Comparison of ENCODE assay signal across 1 cellular context in the genomic region with DNA sequence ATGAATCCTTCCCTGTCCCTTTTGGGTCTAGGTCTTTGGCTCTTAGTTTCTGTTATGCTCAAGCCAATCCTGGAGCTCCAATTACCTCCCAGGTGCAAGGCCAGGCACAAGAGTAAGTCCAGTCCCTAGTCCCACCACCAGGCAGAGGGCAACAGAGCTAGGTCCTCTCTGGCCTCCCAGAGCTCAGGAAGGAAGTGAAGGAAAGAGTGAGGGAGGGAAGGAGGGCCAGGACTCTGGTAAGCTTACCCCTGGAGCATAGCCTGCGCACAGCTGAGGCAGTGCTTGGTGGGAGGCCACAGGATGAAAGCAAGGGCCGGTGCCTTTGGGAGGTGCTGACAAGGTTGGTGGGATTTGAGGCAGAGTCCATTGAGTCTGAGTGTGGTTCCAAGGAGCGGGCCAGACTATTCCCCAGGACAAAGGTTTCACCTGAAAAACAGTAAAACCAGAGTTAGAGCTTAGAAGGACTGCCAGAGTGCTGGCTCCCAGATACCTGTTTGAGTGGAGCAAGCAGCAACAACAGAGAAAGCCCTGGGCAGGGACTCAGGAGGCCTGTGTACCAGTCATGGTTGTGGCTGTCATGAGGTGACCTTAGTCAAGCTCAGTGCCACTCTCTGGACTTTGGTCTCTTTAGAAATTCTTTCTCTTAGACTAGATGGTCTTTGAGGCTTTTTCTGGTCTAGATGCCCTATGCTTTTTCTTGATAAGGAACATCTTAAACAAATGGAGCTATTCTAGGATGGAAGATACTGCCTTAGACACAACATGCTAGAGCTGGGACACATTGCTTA.
A peak's percentile ranks its signal among the peaks of the same experiment; 100 is the strongest.
TF ChIP-seq lines count a peak whose summit lies in the region.

No MANE protein-coding gene starts in this region.

TF ChIP-seq in HepG2, 621 proteins besides CTCF, POLR2A, EP300 and RAD21:
- TF ChIP-seq MATR3 (CRISPR knock-in tag; IDR thresholded peaks at IDR 0.05) (no peak), HNF4A (CRISPR knock-in tag; IDR thresholded peaks at IDR 0.05) (peak; percentile 31; the same call in 1 of the 2 replicates)
TF ChIP-seq in HepG2: peak in this region for 1.
